Comparison of ENCODE assay signal across 26 cellular contexts in genomic region chr10:125417605-125418004, GRCh38.
"Had no signal": no experiment of that assay in that cellular context is flagged by ENCODE, and none has a peak within 500 bp of the region (broad histone marks: within the 10 kb centered on the region; RNA-seq: fewer than 3 reads in every experiment).

No MANE protein-coding gene starts in this region.

- ATAC-seq: effector memory CD8-positive, alpha-beta T cell; esophagus mucosa; foreskin keratinocyte; gastrocnemius medialis; gastroesophageal sphincter; heart left ventricle; heart right ventricle had no signal

- H3K4me1 Mint-ChIP-seq: endodermal cell had no signal

- DNase-seq: colonic mucosa; cortex of kidney; dermis blood vessel endothelial cell; dorsolateral prefrontal cortex; effector CD4-positive, alpha-beta T cell; effector CD8-positive, alpha-beta T cell; effector memory CD4-positive, alpha-beta T cell; effector memory CD8-positive, alpha-beta T cell; endodermal cell; erythroblast; esophagus squamous epithelium; foreskin fibroblast; foreskin keratinocyte; foreskin melanocyte; gastrocnemius medialis; glutamatergic neuron; head of caudate nucleus; heart left ventricle; heart right ventricle had no signal

- H3K27me3 ChIP-seq: colonic mucosa, esophagus muscularis mucosa, foreskin keratinocyte, gastrocnemius medialis, gastroesophageal sphincter, hepatocyte had no signal

- H3K36me3 ChIP-seq: colonic mucosa, esophagus muscularis mucosa, esophagus squamous epithelium, gastrocnemius medialis, gastroesophageal sphincter, heart left ventricle, heart right ventricle had no signal

- H3K79me2 ChIP-seq: hepatocyte had no signal

- H3K9me3 ChIP-seq: colonic mucosa, esophagus muscularis mucosa, esophagus squamous epithelium, gastrocnemius medialis had no signal

- H3K9me3 Mint-ChIP-seq: dendritic cell treated with granulocyte-macrophage colony-stimulating factor and Interleukin-4, amounts not matched to agents 40 ng/mL and 50 ng/mL, for 4 days; effector memory CD8-positive, alpha-beta T cell had no signal

- H3K4me1 ChIP-seq: colonic mucosa, foreskin keratinocyte, gastrocnemius medialis, heart left ventricle, heart right ventricle had no signal

- H3K4me3 ChIP-seq: colonic mucosa, coronary artery, dorsolateral prefrontal cortex, esophagus muscularis mucosa, esophagus squamous epithelium, gastrocnemius medialis, gastroesophageal sphincter, heart left ventricle, heart right ventricle, hepatocyte had no signal

- H2AFZ ChIP-seq: hepatocyte had no signal

- H3K27ac ChIP-seq: colonic mucosa, coronary artery, dorsolateral prefrontal cortex, epithelial cell of prostate, esophagus muscularis mucosa, esophagus squamous epithelium, foreskin keratinocyte, gastrocnemius medialis, gastroesophageal sphincter, heart left ventricle, heart right ventricle, hepatocyte had no signal

- H3K27me3 Mint-ChIP-seq: dendritic cell treated with granulocyte-macrophage colony-stimulating factor and Interleukin-4, amounts not matched to agents 40 ng/mL and 50 ng/mL, for 4 days had no signal

- H3K4me3 Mint-ChIP-seq: dendritic cell treated with granulocyte-macrophage colony-stimulating factor and Interleukin-4, amounts not matched to agents 40 ng/mL and 50 ng/mL, for 4 days; effector memory CD8-positive, alpha-beta T cell; endodermal cell had no signal

- H3K4me2 ChIP-seq: hepatocyte had no signal

- H3K27ac Mint-ChIP-seq: dendritic cell treated with granulocyte-macrophage colony-stimulating factor and Interleukin-4, amounts not matched to agents 40 ng/mL and 50 ng/mL, for 4 days; effector memory CD8-positive, alpha-beta T cell; endodermal cell had no signal
